13 cellular contexts compared by ENCODE assay signal in the genomic region with DNA sequence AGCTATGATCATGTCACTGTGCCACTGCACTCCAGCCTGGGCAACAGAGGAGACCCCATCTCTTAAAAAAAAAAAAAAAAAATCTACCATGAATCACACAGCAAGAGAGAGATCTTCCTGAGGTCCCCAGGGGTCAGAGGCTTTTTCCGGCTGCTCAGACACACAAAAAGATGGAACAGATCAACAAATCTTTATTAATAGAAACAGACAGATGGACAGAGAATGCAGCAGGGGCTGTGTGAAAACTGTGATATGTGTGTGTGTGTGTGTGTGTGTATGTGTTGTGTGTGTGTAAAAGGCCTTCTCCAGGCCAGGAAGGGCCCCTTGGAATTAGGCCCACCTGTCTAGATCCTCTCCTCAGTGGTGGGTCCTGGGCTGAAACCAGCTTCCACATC. TPM values are rescaled to one million over a fixed set of nuclear protein-coding genes. Genes with fewer than 3 reads are reported as not detected.
A peak's percentile ranks its signal among the peaks of the same experiment; 100 is the strongest.
DNase-seq lines count a peak whose midpoint lies in the region; ATAC-seq and TF ChIP-seq lines count a peak whose summit lies in the region.
"Had no signal": no experiment of that assay in that cellular context is flagged by ENCODE, and none has a peak within 500 bp of the region (broad histone marks: within the 10 kb centered on the region; RNA-seq: fewer than 3 reads in every experiment).

No MANE protein-coding gene starts in this region.

- DNase-seq in stimulated activated naive CD8-positive, alpha-beta T cell treated with anti-CD3 and anti-CD28 coated beads, Interleukin-15, Interleukin-2, amounts not matched to agents 100 U/mL and 50 U/mL, for 24 hours: no peak
- no peak for DNase-seq in T-helper 17 cell
- DNase-seq in breast epithelium (ENCODE audit: low spot score in 2 of 2): no peak
- no peak for DNase-seq in NCI-H748 treated with DMSO at 0.1 percent for 48 hours (lab: John Stamatoyannopoulos, UW)
- DNase-seq: SIG-M5 had no signal

- H3K4me1 ChIP-seq in breast epithelium: peaks cover 0 to 4% of the 10 kb centered on the region in 2 donors

- ATAC-seq in stimulated activated naive CD8-positive, alpha-beta T cell treated with anti-CD3 and anti-CD28 coated beads, Interleukin-15, Interleukin-2, amounts not matched to agents 100 U/mL and 50 U/mL, for 24 hours: no peak
- ATAC-seq in T-helper 17 cell: no peak
- ATAC-seq in activated T-helper 17 cell treated with anti-CD3 and anti-CD28 coated beads, Interleukin-2, amount 50 U/mL, for 72 hours (replicated peaks): no peak

- no peak overlapping the region for H3K27ac ChIP-seq in breast epithelium

- H3K36me3 Mint-ChIP-seq in stimulated activated naive CD8-positive, alpha-beta T cell treated with anti-CD3 and anti-CD28 coated beads, Interleukin-15, Interleukin-2, amounts not matched to agents 100 ng/mL and 50 ng/mL, for 24 hours (ENCODE audit: low read depth): peaks cover 22% of the 10 kb centered on the region
- no peaks in the 10 kb centered on the region for H3K36me3 Mint-ChIP-seq in T-helper 17 cell (ENCODE audit: low read depth)
- H3K36me3 Mint-ChIP-seq in nephron (ENCODE audit: low read depth): peaks cover 6% of the 10 kb centered on the region
- peaks cover 32% of the 10 kb centered on the region for H3K36me3 Mint-ChIP-seq in activated T-helper 17 cell treated with anti-CD3 and anti-CD28 coated beads, Interleukin-2, amount 50 U/mL, for 72 hours (ENCODE audit: low read depth)

- H3K4me1 Mint-ChIP-seq in stimulated activated naive CD8-positive, alpha-beta T cell treated with anti-CD3 and anti-CD28 coated beads, Interleukin-15, Interleukin-2, amounts not matched to agents 100 ng/mL and 50 ng/mL, for 24 hours (ENCODE audit: low read depth): peaks cover 38% of the 10 kb centered on the region
- H3K4me1 Mint-ChIP-seq in T-helper 17 cell (peaks cover 49% of the 10 kb centered on the region), nephron (peaks cover 31% of the 10 kb centered on the region)
- H3K4me1 Mint-ChIP-seq in activated T-helper 17 cell treated with anti-CD3 and anti-CD28 coated beads, Interleukin-2, amount 50 U/mL, for 72 hours: peaks cover 21% of the 10 kb centered on the region

- no peaks in the 10 kb centered on the region for H3K9me3 Mint-ChIP-seq in stimulated activated naive CD8-positive, alpha-beta T cell treated with anti-CD3 and anti-CD28 coated beads, Interleukin-15, Interleukin-2, amounts not matched to agents 100 ng/mL and 50 ng/mL, for 24 hours
- H3K9me3 Mint-ChIP-seq in nephron: no peaks in the 10 kb centered on the region
- H3K9me3 Mint-ChIP-seq in activated T-helper 17 cell treated with anti-CD3 and anti-CD28 coated beads, Interleukin-2, amount 50 U/mL, for 72 hours: no peaks in the 10 kb centered on the region
- H3K9me3 Mint-ChIP-seq: CD8-positive, alpha-beta T cell had no signal

- H3K36me3 ChIP-seq in breast epithelium: no peaks in the 10 kb centered on the region

- H3K9me3 ChIP-seq in T-helper 17 cell (ENCODE audit: control insufficient read depth, low read length, poor library complexity, severe bottlenecking) (no peaks in the 10 kb centered on the region), breast epithelium (no peaks in the 10 kb centered on the region)
- H3K9me3 ChIP-seq: MG63 had no signal

- H3K27ac Mint-ChIP-seq in stimulated activated naive CD8-positive, alpha-beta T cell treated with anti-CD3 and anti-CD28 coated beads, Interleukin-15, Interleukin-2, amounts not matched to agents 100 ng/mL and 50 ng/mL, for 24 hours: peak overlapping the region; percentile 3
- H3K27ac Mint-ChIP-seq in T-helper 17 cell: no peak overlapping the region
- H3K27ac Mint-ChIP-seq in nephron: peak overlapping the region in 1 of 3 experiments; percentile 49
- H3K27ac Mint-ChIP-seq in activated T-helper 17 cell treated with anti-CD3 and anti-CD28 coated beads, Interleukin-2, amount 50 U/mL, for 72 hours: no peak overlapping the region
- H3K27ac Mint-ChIP-seq: CD8-positive, alpha-beta T cell had no signal

- H3K4me3 ChIP-seq in breast epithelium: no peak overlapping the region
- H3K4me3 ChIP-seq: MG63 had no signal

- H3K4me3 Mint-ChIP-seq in stimulated activated naive CD8-positive, alpha-beta T cell treated with anti-CD3 and anti-CD28 coated beads, Interleukin-15, Interleukin-2, amounts not matched to agents 100 ng/mL and 50 ng/mL, for 24 hours: peak overlapping the region; percentile 9
- H3K4me3 Mint-ChIP-seq in T-helper 17 cell (peak overlapping the region; percentile 59), nephron (peak overlapping the region; percentile 56 to 72 (median 72))
- H3K4me3 Mint-ChIP-seq in activated T-helper 17 cell treated with anti-CD3 and anti-CD28 coated beads, Interleukin-2, amount 50 U/mL, for 72 hours: no peak overlapping the region
- H3K4me3 Mint-ChIP-seq: CD8-positive, alpha-beta T cell had no signal

- TF ChIP-seq CTCF in nephron (IDR thresholded peaks at IDR 0.05; ENCODE audit: unreplicated experiment in 3 of 3) (no peak), breast epithelium (IDR thresholded peaks at IDR 0.05) (no peak)

- H3K27me3 Mint-ChIP-seq in stimulated activated naive CD8-positive, alpha-beta T cell treated with anti-CD3 and anti-CD28 coated beads, Interleukin-15, Interleukin-2, amounts not matched to agents 100 ng/mL and 50 ng/mL, for 24 hours: peaks cover 14% of the 10 kb centered on the region
- H3K27me3 Mint-ChIP-seq in T-helper 17 cell: peaks cover 10% of the 10 kb centered on the region
- H3K27me3 Mint-ChIP-seq in nephron (ENCODE audit: low read depth): peaks cover 37% of the 10 kb centered on the region
- H3K27me3 Mint-ChIP-seq in activated T-helper 17 cell treated with anti-CD3 and anti-CD28 coated beads, Interleukin-2, amount 50 U/mL, for 72 hours: peaks cover 8% of the 10 kb centered on the region

- H3K27me3 ChIP-seq in breast epithelium: no peaks in the 10 kb centered on the region

- intact Hi-C loops in breast epithelium (cut with DNase I; ENCODE audit: low total_unique reads): loop anchor here (1.0 kb wide), 1 partner anchor 8 kb away; no protein-coding TSS in a partner anchor

- TF ChIP-seq POLR2A in breast epithelium (IDR thresholded peaks at IDR 0.05): no peak

RNA-seq across cellular contexts. Expression of a gene that starts 3.0 kb away (rescaled TPM):
- total RNA-seq in T-helper 17 cell (10 to 100 TPM; 30.2 to 39.4 TPM), breast epithelium (10 to 100 TPM; 62.6 to 84.8 (median 70.8) TPM)
- 10 to 100 TPM; 42.6 to 75.3 TPM for total RNA-seq in activated T-helper 17 cell treated with anti-CD3 and anti-CD28 coated beads, Interleukin-2, amount 50 U/mL, for 72 hours

RNA-seq across cellular contexts. Expression of a gene that starts 5.7 kb away (rescaled TPM):
- total RNA-seq in T-helper 17 cell (under 1 TPM in 1 of 2 donors, not detected in 1; 0.27 TPM), breast epithelium (under 1 TPM in 1 of 3 donors, not detected in 2; 0.29 TPM)
- total RNA-seq in activated T-helper 17 cell treated with anti-CD3 and anti-CD28 coated beads, Interleukin-2, amount 50 U/mL, for 72 hours: under 1 TPM; 0.17 to 0.42 TPM
- total RNA-seq: CD8-positive, alpha-beta T cell; H7; HT1080; IMR-90 had no signal

RNA-seq across cellular contexts. Expression of a gene that starts 11.9 kb away (rescaled TPM):
- total RNA-seq in T-helper 17 cell (100 to 1,000 TPM; 155 to 208 TPM), breast epithelium (10 to 100 TPM; 26.1 to 37.0 (median 36.7) TPM)
- total RNA-seq in activated T-helper 17 cell treated with anti-CD3 and anti-CD28 coated beads, Interleukin-2, amount 50 U/mL, for 72 hours: 10 to 100 TPM; 48.3 to 66.7 TPM

RNA-seq across cellular contexts. Expression of a gene that starts 14.3 kb away (rescaled TPM):
- total RNA-seq in T-helper 17 cell: 10 to 100 TPM; 76.4 to 82.4 TPM
- total RNA-seq in breast epithelium: 100 to 1,000 TPM in 2 of 3 donors, 10 to 100 TPM in 1; 84.0 to 114 (median 113) TPM
- total RNA-seq in activated T-helper 17 cell treated with anti-CD3 and anti-CD28 coated beads, Interleukin-2, amount 50 U/mL, for 72 hours: 10 to 100 TPM; 78.4 to 96.4 TPM

RNA-seq across cellular contexts. Expression of a gene that starts 17.4 kb away (rescaled TPM):
- total RNA-seq in T-helper 17 cell: 100 to 1,000 TPM; 168 to 195 TPM
- total RNA-seq in breast epithelium: 10 to 100 TPM; 20.3 to 45.5 (median 42.1) TPM
- total RNA-seq in activated T-helper 17 cell treated with anti-CD3 and anti-CD28 coated beads, Interleukin-2, amount 50 U/mL, for 72 hours: 10 to 100 TPM; 30.4 to 48.9 TPM
